In the genomic region with DNA sequence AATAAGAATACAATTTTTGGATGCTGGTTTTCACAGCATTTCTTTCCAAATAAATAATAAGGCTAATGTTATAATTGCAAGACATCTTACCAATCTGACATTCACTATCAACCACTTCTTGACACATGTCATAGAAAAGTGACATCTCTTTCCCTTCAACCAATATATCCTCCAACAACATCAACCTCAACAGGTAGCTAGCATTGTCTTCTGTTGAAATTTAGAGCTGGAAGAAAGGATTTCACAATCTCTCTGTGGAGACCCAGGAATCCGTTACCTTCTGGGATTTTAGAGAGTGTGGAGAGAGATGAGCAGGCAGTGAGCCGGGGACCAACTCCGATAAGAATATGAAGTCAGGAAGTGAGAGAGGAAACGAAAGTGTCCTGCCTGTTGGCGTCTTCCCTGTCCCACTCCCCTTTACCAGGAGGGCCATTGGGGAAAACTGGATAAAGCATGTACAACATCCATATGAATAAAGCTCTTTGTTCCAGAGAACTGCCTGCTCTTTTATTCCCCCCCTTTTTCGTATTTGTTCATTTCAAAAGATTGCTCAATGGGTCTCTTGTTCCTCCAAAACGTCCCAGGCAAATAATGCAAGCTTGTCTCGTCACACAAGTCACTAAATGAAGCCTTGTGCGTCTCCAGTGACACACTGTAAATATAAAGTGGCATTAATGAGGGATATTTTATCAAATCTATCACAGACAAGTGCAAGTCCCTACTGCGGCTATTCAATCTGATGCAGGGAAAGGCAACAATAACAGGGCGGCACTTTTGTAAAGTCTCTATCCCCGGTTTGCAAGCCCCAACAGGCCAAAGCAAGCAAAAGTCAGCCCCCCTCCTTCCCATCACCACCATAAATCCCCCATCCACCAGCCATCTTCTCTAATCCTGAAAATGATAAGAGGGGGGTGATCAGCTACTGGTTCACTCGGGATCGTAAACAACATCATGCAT, we compare ENCODE assay signal across 1 cellular context.
TF ChIP-seq lines count a peak whose summit lies in the region.

No MANE protein-coding gene starts in this region.

TF ChIP-seq in HepG2, 621 proteins besides CTCF, POLR2A, EP300 and RAD21 (continued from another document and continues in another):
- TF ChIP-seq, protein P1, sequence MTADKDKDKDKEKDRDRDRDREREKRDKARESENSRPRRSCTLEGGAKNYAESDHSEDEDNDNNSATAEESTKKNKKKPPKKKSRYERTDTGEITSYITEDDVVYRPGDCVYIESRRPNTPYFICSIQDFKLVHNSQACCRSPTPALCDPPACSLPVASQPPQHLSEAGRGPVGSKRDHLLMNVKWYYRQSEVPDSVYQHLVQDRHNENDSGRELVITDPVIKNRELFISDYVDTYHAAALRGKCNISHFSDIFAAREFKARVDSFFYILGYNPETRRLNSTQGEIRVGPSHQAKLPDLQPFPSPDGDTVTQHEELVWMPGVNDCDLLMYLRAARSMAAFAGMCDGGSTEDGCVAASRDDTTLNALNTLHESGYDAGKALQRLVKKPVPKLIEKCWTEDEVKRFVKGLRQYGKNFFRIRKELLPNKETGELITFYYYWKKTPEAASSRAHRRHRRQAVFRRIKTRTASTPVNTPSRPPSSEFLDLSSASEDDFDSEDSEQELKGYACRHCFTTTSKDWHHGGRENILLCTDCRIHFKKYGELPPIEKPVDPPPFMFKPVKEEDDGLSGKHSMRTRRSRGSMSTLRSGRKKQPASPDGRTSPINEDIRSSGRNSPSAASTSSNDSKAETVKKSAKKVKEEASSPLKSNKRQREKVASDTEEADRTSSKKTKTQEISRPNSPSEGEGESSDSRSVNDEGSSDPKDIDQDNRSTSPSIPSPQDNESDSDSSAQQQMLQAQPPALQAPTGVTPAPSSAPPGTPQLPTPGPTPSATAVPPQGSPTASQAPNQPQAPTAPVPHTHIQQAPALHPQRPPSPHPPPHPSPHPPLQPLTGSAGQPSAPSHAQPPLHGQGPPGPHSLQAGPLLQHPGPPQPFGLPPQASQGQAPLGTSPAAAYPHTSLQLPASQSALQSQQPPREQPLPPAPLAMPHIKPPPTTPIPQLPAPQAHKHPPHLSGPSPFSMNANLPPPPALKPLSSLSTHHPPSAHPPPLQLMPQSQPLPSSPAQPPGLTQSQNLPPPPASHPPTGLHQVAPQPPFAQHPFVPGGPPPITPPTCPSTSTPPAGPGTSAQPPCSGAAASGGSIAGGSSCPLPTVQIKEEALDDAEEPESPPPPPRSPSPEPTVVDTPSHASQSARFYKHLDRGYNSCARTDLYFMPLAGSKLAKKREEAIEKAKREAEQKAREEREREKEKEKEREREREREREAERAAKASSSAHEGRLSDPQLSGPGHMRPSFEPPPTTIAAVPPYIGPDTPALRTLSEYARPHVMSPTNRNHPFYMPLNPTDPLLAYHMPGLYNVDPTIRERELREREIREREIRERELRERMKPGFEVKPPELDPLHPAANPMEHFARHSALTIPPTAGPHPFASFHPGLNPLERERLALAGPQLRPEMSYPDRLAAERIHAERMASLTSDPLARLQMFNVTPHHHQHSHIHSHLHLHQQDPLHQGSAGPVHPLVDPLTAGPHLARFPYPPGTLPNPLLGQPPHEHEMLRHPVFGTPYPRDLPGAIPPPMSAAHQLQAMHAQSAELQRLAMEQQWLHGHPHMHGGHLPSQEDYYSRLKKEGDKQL (CRISPR knock-in tag; IDR thresholded peaks at IDR 0.05; ENCODE audit: low read depth) = no peak
- TF ChIP-seq LCORL (IDR thresholded peaks at IDR 0.05) (no peak), LCORL (CRISPR knock-in tag; IDR thresholded peaks at IDR 0.05) (peak; percentile 70; the same call in 1 of the 2 replicates), SUZ12 (IDR thresholded peaks at IDR 0.05; ENCODE audit: low read depth, low read length) (no peak), ZNF441 (CRISPR knock-in tag; IDR thresholded peaks at IDR 0.05; ENCODE audit: borderline replicate concordance) (no peak), NCOA1 (CRISPR knock-in tag; IDR thresholded peaks at IDR 0.05) (no peak), GMEB2 (CRISPR knock-in tag; IDR thresholded peaks at IDR 0.05; ENCODE audit: low read depth) (no peak), NR2F1 (CRISPR knock-in tag; IDR thresholded peaks at IDR 0.05) (no peak), HMGXB3 (CRISPR knock-in tag; IDR thresholded peaks at IDR 0.05; ENCODE audit: borderline replicate concordance) (no peak), KDM5A (IDR thresholded peaks at IDR 0.05; ENCODE audit: borderline replicate concordance, low read length) (peak; percentile 41; the same call in 1 of the 2 replicates), HNRNPLL (IDR thresholded peaks at IDR 0.05; ENCODE audit: low read depth, low read length, poor library complexity, severe bottlenecking) (no peak), MTA1 (CRISPR knock-in tag; IDR thresholded peaks at IDR 0.05; ENCODE audit: borderline replicate concordance) (no peak), MBD4 (IDR thresholded peaks at IDR 0.05; ENCODE audit: borderline replicate concordance, low read length) (no peak), ZNF577 (CRISPR knock-in tag; IDR thresholded peaks at IDR 0.05; ENCODE audit: borderline replicate concordance, low read depth) (no peak), TMF1 (CRISPR knock-in tag; IDR thresholded peaks at IDR 0.05; ENCODE audit: low read depth) (no peak), ZNF614 (CRISPR knock-in tag; IDR thresholded peaks at IDR 0.05; ENCODE audit: borderline replicate concordance) (no peak), KAT7 (CRISPR knock-in tag; IDR thresholded peaks at IDR 0.05; ENCODE audit: borderline replicate concordance) (no peak), ZNF512 (CRISPR knock-in tag; IDR thresholded peaks at IDR 0.05) (no peak), KMT2A (CRISPR knock-in tag; IDR thresholded peaks at IDR 0.05) (peak; percentile 73; the same call in 1 of the 2 replicates), MXD4 (CRISPR knock-in tag; IDR thresholded peaks at IDR 0.05) (no peak), REPIN1 (CRISPR knock-in tag; IDR thresholded peaks at IDR 0.05; ENCODE audit: borderline replicate concordance, low read depth) (no peak)
- TF ChIP-seq, protein P2, sequence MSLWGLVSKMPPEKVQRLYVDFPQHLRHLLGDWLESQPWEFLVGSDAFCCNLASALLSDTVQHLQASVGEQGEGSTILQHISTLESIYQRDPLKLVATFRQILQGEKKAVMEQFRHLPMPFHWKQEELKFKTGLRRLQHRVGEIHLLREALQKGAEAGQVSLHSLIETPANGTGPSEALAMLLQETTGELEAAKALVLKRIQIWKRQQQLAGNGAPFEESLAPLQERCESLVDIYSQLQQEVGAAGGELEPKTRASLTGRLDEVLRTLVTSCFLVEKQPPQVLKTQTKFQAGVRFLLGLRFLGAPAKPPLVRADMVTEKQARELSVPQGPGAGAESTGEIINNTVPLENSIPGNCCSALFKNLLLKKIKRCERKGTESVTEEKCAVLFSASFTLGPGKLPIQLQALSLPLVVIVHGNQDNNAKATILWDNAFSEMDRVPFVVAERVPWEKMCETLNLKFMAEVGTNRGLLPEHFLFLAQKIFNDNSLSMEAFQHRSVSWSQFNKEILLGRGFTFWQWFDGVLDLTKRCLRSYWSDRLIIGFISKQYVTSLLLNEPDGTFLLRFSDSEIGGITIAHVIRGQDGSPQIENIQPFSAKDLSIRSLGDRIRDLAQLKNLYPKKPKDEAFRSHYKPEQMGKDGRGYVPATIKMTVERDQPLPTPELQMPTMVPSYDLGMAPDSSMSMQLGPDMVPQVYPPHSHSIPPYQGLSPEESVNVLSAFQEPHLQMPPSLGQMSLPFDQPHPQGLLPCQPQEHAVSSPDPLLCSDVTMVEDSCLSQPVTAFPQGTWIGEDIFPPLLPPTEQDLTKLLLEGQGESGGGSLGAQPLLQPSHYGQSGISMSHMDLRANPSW (CRISPR knock-in tag; IDR thresholded peaks at IDR 0.05; ENCODE audit: borderline replicate concordance) = no peak
- TF ChIP-seq, protein P3, sequence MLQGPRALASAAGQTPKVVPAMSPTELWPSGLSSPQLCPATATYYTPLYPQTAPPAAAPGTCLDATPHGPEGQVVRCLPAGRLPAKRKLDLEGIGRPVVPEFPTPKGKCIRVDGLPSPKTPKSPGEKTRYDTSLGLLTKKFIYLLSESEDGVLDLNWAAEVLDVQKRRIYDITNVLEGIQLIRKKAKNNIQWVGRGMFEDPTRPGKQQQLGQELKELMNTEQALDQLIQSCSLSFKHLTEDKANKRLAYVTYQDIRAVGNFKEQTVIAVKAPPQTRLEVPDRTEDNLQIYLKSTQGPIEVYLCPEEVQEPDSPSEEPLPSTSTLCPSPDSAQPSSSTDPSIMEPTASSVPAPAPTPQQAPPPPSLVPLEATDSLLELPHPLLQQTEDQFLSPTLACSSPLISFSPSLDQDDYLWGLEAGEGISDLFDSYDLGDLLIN (CRISPR knock-in tag; IDR thresholded peaks at IDR 0.05; ENCODE audit: borderline replicate concordance) = no peak
- TF ChIP-seq, protein P4, sequence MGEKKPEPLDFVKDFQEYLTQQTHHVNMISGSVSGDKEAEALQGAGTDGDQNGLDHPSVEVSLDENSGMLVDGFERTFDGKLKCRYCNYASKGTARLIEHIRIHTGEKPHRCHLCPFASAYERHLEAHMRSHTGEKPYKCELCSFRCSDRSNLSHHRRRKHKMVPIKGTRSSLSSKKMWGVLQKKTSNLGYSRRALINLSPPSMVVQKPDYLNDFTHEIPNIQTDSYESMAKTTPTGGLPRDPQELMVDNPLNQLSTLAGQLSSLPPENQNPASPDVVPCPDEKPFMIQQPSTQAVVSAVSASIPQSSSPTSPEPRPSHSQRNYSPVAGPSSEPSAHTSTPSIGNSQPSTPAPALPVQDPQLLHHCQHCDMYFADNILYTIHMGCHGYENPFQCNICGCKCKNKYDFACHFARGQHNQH (CRISPR knock-in tag; IDR thresholded peaks at IDR 0.05) = 0 out of 2 replicates have a peak, but pooled peaks have one; percentile 38
- TF ChIP-seq, protein P5, sequence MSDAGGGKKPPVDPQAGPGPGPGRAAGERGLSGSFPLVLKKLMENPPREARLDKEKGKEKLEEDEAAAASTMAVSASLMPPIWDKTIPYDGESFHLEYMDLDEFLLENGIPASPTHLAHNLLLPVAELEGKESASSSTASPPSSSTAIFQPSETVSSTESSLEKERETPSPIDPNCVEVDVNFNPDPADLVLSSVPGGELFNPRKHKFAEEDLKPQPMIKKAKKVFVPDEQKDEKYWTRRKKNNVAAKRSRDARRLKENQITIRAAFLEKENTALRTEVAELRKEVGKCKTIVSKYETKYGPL (CRISPR knock-in tag; IDR thresholded peaks at IDR 0.05) = no peak
- TF ChIP-seq, protein P6, sequence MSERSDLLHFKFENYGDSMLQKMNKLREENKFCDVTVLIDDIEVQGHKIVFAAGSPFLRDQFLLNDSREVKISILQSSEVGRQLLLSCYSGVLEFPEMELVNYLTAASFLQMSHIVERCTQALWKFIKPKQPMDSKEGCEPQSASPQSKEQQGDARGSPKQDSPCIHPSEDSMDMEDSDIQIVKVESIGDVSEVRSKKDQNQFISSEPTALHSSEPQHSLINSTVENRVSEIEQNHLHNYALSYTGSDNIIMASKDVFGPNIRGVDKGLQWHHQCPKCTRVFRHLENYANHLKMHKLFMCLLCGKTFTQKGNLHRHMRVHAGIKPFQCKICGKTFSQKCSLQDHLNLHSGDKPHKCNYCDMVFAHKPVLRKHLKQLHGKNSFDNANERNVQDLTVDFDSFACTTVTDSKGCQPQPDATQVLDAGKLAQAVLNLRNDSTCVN (CRISPR knock-in tag; IDR thresholded peaks at IDR 0.05; ENCODE audit: borderline replicate concordance) = no peak
- TF ChIP-seq, protein P7, sequence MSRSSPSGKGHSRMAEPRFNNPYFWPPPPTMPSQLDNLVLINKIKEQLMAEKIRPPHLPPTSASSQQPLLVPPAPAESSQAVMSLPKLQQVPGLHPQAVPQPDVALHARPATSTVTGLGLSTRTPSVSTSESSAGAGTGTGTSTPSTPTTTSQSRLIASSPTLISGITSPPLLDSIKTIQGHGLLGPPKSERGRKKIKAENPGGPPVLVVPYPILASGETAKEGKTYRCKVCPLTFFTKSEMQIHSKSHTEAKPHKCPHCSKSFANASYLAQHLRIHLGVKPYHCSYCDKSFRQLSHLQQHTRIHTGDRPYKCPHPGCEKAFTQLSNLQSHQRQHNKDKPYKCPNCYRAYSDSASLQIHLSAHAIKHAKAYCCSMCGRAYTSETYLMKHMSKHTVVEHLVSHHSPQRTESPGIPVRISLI (CRISPR knock-in tag; IDR thresholded peaks at IDR 0.05; ENCODE audit: borderline replicate concordance) = no peak
